In the genomic region with DNA sequence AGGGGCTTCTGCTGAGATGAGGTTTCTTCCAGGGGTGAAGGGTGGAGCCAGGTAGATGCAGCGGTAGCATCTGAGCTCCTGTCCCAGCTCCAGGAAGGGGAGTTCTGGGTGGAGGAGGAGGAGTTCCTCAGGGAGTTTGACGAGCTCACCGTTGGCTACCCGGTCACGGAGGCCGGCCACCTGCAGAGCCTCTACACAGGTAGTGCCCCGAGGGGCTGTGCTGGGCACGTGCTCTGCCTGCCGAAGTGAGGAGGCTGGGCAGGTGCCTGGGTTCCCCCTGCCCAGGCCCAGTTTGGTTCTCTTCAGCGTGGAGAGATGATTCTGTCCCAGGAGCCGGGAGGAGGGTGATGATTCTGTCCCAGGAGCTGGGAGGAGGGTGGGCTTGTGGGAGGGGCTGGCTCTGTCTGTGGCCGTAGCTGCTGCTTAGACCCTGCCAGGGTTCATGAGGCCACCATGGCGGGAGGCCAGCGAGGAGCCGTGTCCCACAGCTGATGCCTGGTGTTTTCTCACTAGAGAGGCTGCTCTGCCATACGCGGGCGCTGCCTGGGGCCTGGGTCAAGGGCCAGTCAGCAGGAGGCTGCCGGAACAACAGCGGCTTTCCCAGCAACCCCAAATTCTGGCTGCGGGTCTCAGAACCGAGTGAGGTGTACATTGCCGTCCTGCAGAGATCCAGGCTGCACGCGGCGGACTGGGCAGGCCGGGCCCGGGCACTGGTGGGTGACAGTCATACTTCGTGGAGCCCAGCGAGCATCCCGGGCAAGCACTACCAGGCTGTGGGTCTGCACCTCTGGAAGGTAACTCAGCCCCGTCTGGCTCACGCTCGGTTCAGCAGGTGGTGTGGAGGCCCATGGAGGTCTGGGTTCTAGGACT, we compare ENCODE assay signal across 19 cellular contexts. TPM values are rescaled to one million over a fixed set of nuclear protein-coding genes. Genes with fewer than 3 reads are reported as not detected.
DNase-seq lines count a peak whose midpoint lies in the region; ATAC-seq, FAIRE-seq and TF ChIP-seq lines count a peak whose summit lies in the region.
"Had no signal": no experiment of that assay in that cellular context is flagged by ENCODE, and none has a peak within 500 bp of the region (broad histone marks: within the 10 kb centered on the region; RNA-seq: fewer than 3 reads in every experiment).

No MANE protein-coding gene starts in this region.

- H3K4me1 ChIP-seq in HepG2 (ENCODE audit: insufficient read depth, low read length) (peaks cover 32% of the 10 kb centered on the region), suprapubic skin (no peaks in the 10 kb centered on the region)
- H3K4me1 ChIP-seq: foreskin keratinocyte, vagina had no signal

- TF ChIP-seq RAD21 in HepG2 (CRISPR knock-in tag; IDR thresholded peaks at IDR 0.05) = no peak

- intact Hi-C loops in dorsolateral prefrontal cortex (cut with DNase I) = loop anchor here in 1 of 2 donors (10.0 kb wide), 1 partner anchor 220 kb away; no protein-coding TSS in a partner anchor
- intact Hi-C loops in HepG2 (cut with micrococcal nuclease; ENCODE audit: unreplicated experiment) = loop anchor here (1.0 kb wide), 1 partner anchor 44 kb away; no protein-coding TSS in a partner anchor

- H3K79me2 ChIP-seq in HepG2 (ENCODE audit: insufficient read depth, low read length) = peaks cover 9% of the 10 kb centered on the region

- POLR2A ChIA-PET in HepG2 (lab: Yijun Ruan, JAX) = interaction anchor here (0.7 to 1.1 kb wide), 2 partner anchors 10 to 11 kb away, joined by 3 to 4 read pairs; no protein-coding TSS in a partner anchor

- CTCF ChIA-PET in HepG2 (lab: Yijun Ruan, JAX; ENCODE audit: low intra/inter-chr PET ratio, low total read pairs) = no interaction called here

- WGBS in HepG2 (ENCODE audit: low lambda C conversion rate) = 95% methylated on average over 24 of the region's 34 CpGs
- WGBS in suprapubic skin = 65% methylated on average over 8 of the region's 34 CpGs

- H4K20me1 ChIP-seq in HepG2 (ENCODE audit: insufficient read depth, low read length) = no peaks in the 10 kb centered on the region

- in situ Hi-C loops in HepG2 (cut with HindIII; ENCODE audit: extremely low pct_ligation_motif_present, low pct_unique_long_range_greater_than_20kb) = no loop called here

- TF ChIP-seq CTCF in dorsolateral prefrontal cortex (IDR thresholded peaks at IDR 0.05 in 54 of 56, conservative IDR thresholded peaks at IDR 0.05 in 2 of 56; ENCODE audit: low read depth in 1 of 56, partially characterized antibody in 56 of 56) (no peak), HepG2 (CRISPR knock-in tag; IDR thresholded peaks at IDR 0.05) (no peak), suprapubic skin (IDR thresholded peaks at IDR 0.05) (no peak)

- no peak overlapping the region for H3K4me2 ChIP-seq in HepG2 (ENCODE audit: low read depth, low read length)

- no TSS peak for BruUV-seq in HepG2 (replicated peaks; lab: Mats Ljungman, UMichigan)

- no peak overlapping the region for H2AFZ ChIP-seq in HepG2 (ENCODE audit: low read length)

- H3K27ac ChIP-seq in dorsolateral prefrontal cortex (peak overlapping the region in 19 of 59 donors; percentile 8 to 80 (median 38)), HepG2 (ENCODE audit: extremely low read length, insufficient read depth, low read length) (peak overlapping the region; percentile 94), suprapubic skin (no peak overlapping the region)
- H3K27ac ChIP-seq: foreskin keratinocyte, neutrophil, vagina had no signal

- TF ChIP-seq POLR2A in HepG2 (IDR thresholded peaks at IDR 0.05; ENCODE audit: insufficient read depth in 1 of 2, low read depth in 2 of 2, low read length in 2 of 2) (no peak), suprapubic skin (IDR thresholded peaks at IDR 0.05) (no peak)

- H3K36me3 ChIP-seq in HepG2 (replicated peaks in 1 of 2; ENCODE audit: control insufficient read depth in 1 of 2, insufficient read depth in 2 of 2, low read length in 2 of 2) = peaks cover 21 to 37% of the 10 kb centered on the region in 2 experiments
- peaks cover 68% of the 10 kb centered on the region for H3K36me3 ChIP-seq in suprapubic skin

- TF ChIP-seq EP300 in HepG2 (IDR thresholded peaks at IDR 0.05; ENCODE audit: low read depth in 2 of 2, low read length in 2 of 2) = no peak
- no peak for TF ChIP-seq EP300 in HepG2 (CRISPR knock-in tag; IDR thresholded peaks at IDR 0.05; ENCODE audit: borderline replicate concordance)
- no peak for TF ChIP-seq EP300 in suprapubic skin (IDR thresholded peaks at IDR 0.05)

- DNase-seq in activated T-cell treated with anti-CD3 and anti-CD28 coated beads, Interleukin-2, amount 50 U/mL, for 1 hour = peak; percentile 14
- no peak for DNase-seq in activated T-cell treated with anti-CD3 and anti-CD28 coated beads, Interleukin-2, amount 50 U/mL, for 48 hours
- DNase-seq in dorsolateral prefrontal cortex (peak in 6 of 10 donors; percentile 2 to 42 (median 35)), HepG2 (ENCODE audit: low spot score) (no peak), suprapubic skin (ENCODE audit: low spot score in 2 of 2) (peak; percentile 57 to 75), DMS53 (lab: John Stamatoyannopoulos, UW) (no peak), dedifferentiated amniotic fluid mesenchymal stem cell (ENCODE audit: extremely low spot score) (no peak), kidney glomerular epithelial cell (lab: John Stamatoyannopoulos, UW) (no peak)
- DNase-seq: foreskin keratinocyte, NCI-H1048, NCI-H2029 treated with DMSO at 0.1 percent for 48 hours, NCI-H510A treated with DMSO at 0.1 percent for 48 hours, SHP77 had no signal

- H3K9ac ChIP-seq in HepG2 (ENCODE audit: insufficient read depth, low read depth, low read length) = no peak overlapping the region

- ATAC-seq in HepG2 = no peak

- no peaks in the 10 kb centered on the region for H3K9me3 ChIP-seq in HepG2 (ENCODE audit: low read length)
- no peaks in the 10 kb centered on the region for H3K9me3 ChIP-seq in suprapubic skin
- H3K9me3 ChIP-seq: neutrophil, vagina had no signal

- no peak for FAIRE-seq in HepG2 (lab: Jason Lieb, UNC)
- FAIRE-seq: A204.1, bronchial epithelial cell, HTR-8/SVneo had no signal

- H3K27me3 ChIP-seq in dorsolateral prefrontal cortex = no peaks in the 10 kb centered on the region
- no peaks in the 10 kb centered on the region for H3K27me3 ChIP-seq in HepG2 (ENCODE audit: control insufficient read depth in 1 of 2, insufficient read depth in 2 of 2, low read length in 2 of 2)
- no peaks in the 10 kb centered on the region for H3K27me3 ChIP-seq in suprapubic skin
- H3K27me3 ChIP-seq: foreskin keratinocyte, neutrophil, vagina had no signal

- H3K4me3 ChIP-seq in dorsolateral prefrontal cortex (no peak overlapping the region), HepG2 (replicated peaks in 1 of 3; ENCODE audit: insufficient read depth in 1 of 3, low read depth in 2 of 3, low read length in 3 of 3) (no peak overlapping the region), suprapubic skin (no peak overlapping the region)
- H3K4me3 ChIP-seq: vagina had no signal

RNA-seq across cellular contexts. Expression of a gene that starts 8.2 kb away (rescaled TPM):
- 10 to 100 TPM; 25.6 to 70.0 (median 40.7) TPM for total RNA-seq in dorsolateral prefrontal cortex
- total RNA-seq in HepG2 (2016; rRNA removed; fragmentation: Illumina TruSeq; extraction: Trizol) = 16.5 and 32.4 TPM in 2 replicates
- 18.3 and 20.3 TPM in 2 replicates for total RNA-seq in HepG2 (2016; cell fraction: cytosol; rRNA removed; fragmentation: Illumina TruSeq; extraction: Trizol; ENCODE audit: low read depth)
- total RNA-seq in HepG2 (2016; cell fraction: insoluble cytoplasmic fraction; rRNA removed; fragmentation: Illumina TruSeq; extraction: Trizol) = 16.1 and 35.0 TPM in 2 replicates
- total RNA-seq in HepG2 (2016; cell fraction: membrane; rRNA removed; fragmentation: Illumina TruSeq; extraction: Trizol) = 28.2 and 28.4 TPM in 2 replicates
- 26.3 and 36.2 TPM in 2 replicates for total RNA-seq in HepG2 (2016; cell fraction: nucleus; rRNA removed; fragmentation: Illumina TruSeq; extraction: Trizol)
- 27.6 and 40.7 TPM in 2 replicates for polyA plus RNA-seq in HepG2 (2011; rRNA removed)
- polyA plus RNA-seq in HepG2 (2011; cell fraction: cytosol; rRNA removed) = 15.8 and 24.7 TPM in 2 replicates
- polyA plus RNA-seq in HepG2 (2011; cell fraction: nucleus; rRNA removed) = 157 and 173 TPM in 2 replicates
- polyA plus RNA-seq in HepG2 (2012) = 24.4 and 27.6 TPM in 2 replicates
- 9.1 and 9.4 TPM in 2 replicates for polyA plus RNA-seq in HepG2 (2016; cell fraction: cytosol; fragmentation: Illumina TruSeq; extraction: Trizol; ENCODE audit: low read depth)
- 17.4 and 18.2 TPM in 2 replicates for polyA plus RNA-seq in HepG2 (2016; cell fraction: insoluble cytoplasmic fraction; fragmentation: Illumina TruSeq; extraction: Trizol; ENCODE audit: low read depth)
- 15.5 and 17.2 TPM in 2 replicates for polyA plus RNA-seq in HepG2 (2016; cell fraction: membrane; fragmentation: Illumina TruSeq; extraction: Trizol; ENCODE audit: low read depth)
- polyA plus RNA-seq in HepG2 (2016; cell fraction: nucleus; fragmentation: Illumina TruSeq; extraction: Trizol; ENCODE audit: insufficient read depth, low read depth) = 59.4 and 61.4 TPM in 2 replicates
- polyA minus RNA-seq in HepG2 (2011; rRNA and poly(A)+ RNA removed; ENCODE audit: low replicate concordance) = 11.2 and 33.8 TPM in 2 replicates
- polyA minus RNA-seq in HepG2 (2011; cell fraction: cytosol; rRNA and poly(A)+ RNA removed) = 10.8 TPM in 2 replicates
- polyA minus RNA-seq in HepG2 (2011; cell fraction: nucleus; rRNA and poly(A)+ RNA removed) = 50.0 and 57.6 TPM in 2 replicates
- total RNA-seq in suprapubic skin = 10 to 100 TPM; 31.3 to 73.6 (median 37.9) TPM

RNA-seq across cellular contexts. Expression of a gene that starts 26.5 kb away (rescaled TPM):
- total RNA-seq in dorsolateral prefrontal cortex (10 to 100 TPM; 16.7 to 49.1 (median 26.4) TPM), HepG2 (2016; rRNA removed; fragmentation: Illumina TruSeq; extraction: Trizol) (13.0 and 27.6 TPM in 2 replicates), suprapubic skin (100 to 1,000 TPM in 1 of 4 donors, 10 to 100 TPM in 3; 70.8 to 104 (median 72.6) TPM)
- total RNA-seq in HepG2 (2016; cell fraction: cytosol; rRNA removed; fragmentation: Illumina TruSeq; extraction: Trizol; ENCODE audit: low read depth) = 21.9 and 24.8 TPM in 2 replicates
- total RNA-seq in HepG2 (2016; cell fraction: insoluble cytoplasmic fraction; rRNA removed; fragmentation: Illumina TruSeq; extraction: Trizol) = 12.9 and 23.2 TPM in 2 replicates
- 50.1 and 53.8 TPM in 2 replicates for total RNA-seq in HepG2 (2016; cell fraction: membrane; rRNA removed; fragmentation: Illumina TruSeq; extraction: Trizol)
- 17.5 and 21.9 TPM in 2 replicates for total RNA-seq in HepG2 (2016; cell fraction: nucleus; rRNA removed; fragmentation: Illumina TruSeq; extraction: Trizol)
- 18.0 and 28.8 TPM in 2 replicates for polyA plus RNA-seq in HepG2 (2011; rRNA removed)
- polyA plus RNA-seq in HepG2 (2011; cell fraction: cytosol; rRNA removed) = 20.3 and 26.3 TPM in 2 replicates
- polyA plus RNA-seq in HepG2 (2011; cell fraction: nucleus; rRNA removed) = 94.3 and 114 TPM in 2 replicates
- 37.2 and 56.3 TPM in 2 replicates for polyA plus RNA-seq in HepG2 (2012)
- 43.4 and 46.1 TPM in 2 replicates for polyA plus RNA-seq in HepG2 (2016; cell fraction: cytosol; fragmentation: Illumina TruSeq; extraction: Trizol; ENCODE audit: low read depth)
- 40.1 and 49.6 TPM in 2 replicates for polyA plus RNA-seq in HepG2 (2016; cell fraction: insoluble cytoplasmic fraction; fragmentation: Illumina TruSeq; extraction: Trizol; ENCODE audit: low read depth)
- 85.0 and 102 TPM in 2 replicates for polyA plus RNA-seq in HepG2 (2016; cell fraction: membrane; fragmentation: Illumina TruSeq; extraction: Trizol; ENCODE audit: low read depth)
- polyA plus RNA-seq in HepG2 (2016; cell fraction: nucleus; fragmentation: Illumina TruSeq; extraction: Trizol; ENCODE audit: insufficient read depth, low read depth) = 57.9 and 59.3 TPM in 2 replicates
- 15.3 and 64.5 TPM in 2 replicates for polyA minus RNA-seq in HepG2 (2011; rRNA and poly(A)+ RNA removed; ENCODE audit: low replicate concordance)
- polyA minus RNA-seq in HepG2 (2011; cell fraction: cytosol; rRNA and poly(A)+ RNA removed) = 55.0 and 57.6 TPM in 2 replicates
- polyA minus RNA-seq in HepG2 (2011; cell fraction: nucleus; rRNA and poly(A)+ RNA removed) = 18.6 and 21.0 TPM in 2 replicates

RNA-seq across cellular contexts. Expression of a gene that starts 30.5 kb away (rescaled TPM):
- total RNA-seq in dorsolateral prefrontal cortex (10 to 100 TPM in 4 of 120 experiments, 1 to 10 TPM in 116; 1.7 to 14.3 (median 4.9) TPM), HepG2 (2016; rRNA removed; fragmentation: Illumina TruSeq; extraction: Trizol) (21.6 and 27.1 TPM in 2 replicates), suprapubic skin (1 to 10 TPM; 1.4 to 7.5 (median 2.5) TPM)
- total RNA-seq in HepG2 (2016; cell fraction: cytosol; rRNA removed; fragmentation: Illumina TruSeq; extraction: Trizol; ENCODE audit: low read depth) = 10.2 and 10.8 TPM in 2 replicates
- 21.3 and 26.9 TPM in 2 replicates for total RNA-seq in HepG2 (2016; cell fraction: insoluble cytoplasmic fraction; rRNA removed; fragmentation: Illumina TruSeq; extraction: Trizol)
- 25.5 and 33.7 TPM in 2 replicates for total RNA-seq in HepG2 (2016; cell fraction: membrane; rRNA removed; fragmentation: Illumina TruSeq; extraction: Trizol)
- 19.4 and 20.1 TPM in 2 replicates for total RNA-seq in HepG2 (2016; cell fraction: nucleus; rRNA removed; fragmentation: Illumina TruSeq; extraction: Trizol)
- 44.2 and 60.8 TPM in 2 replicates for polyA plus RNA-seq in HepG2 (2011; rRNA removed)
- polyA plus RNA-seq in HepG2 (2011; cell fraction: cytosol; rRNA removed) = 37.9 and 80.2 TPM in 2 replicates
- polyA plus RNA-seq in HepG2 (2011; cell fraction: nucleus; rRNA removed) = 150 and 165 TPM in 2 replicates
- polyA plus RNA-seq in HepG2 (2012) = 34.0 and 39.9 TPM in 2 replicates
- polyA plus RNA-seq in HepG2 (2016; cell fraction: cytosol; fragmentation: Illumina TruSeq; extraction: Trizol; ENCODE audit: low read depth) = 6.5 and 7.6 TPM in 2 replicates
- polyA plus RNA-seq in HepG2 (2016; cell fraction: insoluble cytoplasmic fraction; fragmentation: Illumina TruSeq; extraction: Trizol; ENCODE audit: low read depth) = 14.4 and 15.8 TPM in 2 replicates
- 17.8 and 17.9 TPM in 2 replicates for polyA plus RNA-seq in HepG2 (2016; cell fraction: membrane; fragmentation: Illumina TruSeq; extraction: Trizol; ENCODE audit: low read depth)
- 29.6 and 37.8 TPM in 2 replicates for polyA plus RNA-seq in HepG2 (2016; cell fraction: nucleus; fragmentation: Illumina TruSeq; extraction: Trizol; ENCODE audit: insufficient read depth, low read depth)
- 0.14 and 219 TPM in 2 replicates for polyA minus RNA-seq in HepG2 (2011; rRNA and poly(A)+ RNA removed; ENCODE audit: low replicate concordance)
- polyA minus RNA-seq in HepG2 (2011; cell fraction: cytosol; rRNA and poly(A)+ RNA removed) = 44.3 and 46.7 TPM in 2 replicates
- polyA minus RNA-seq in HepG2 (2011; cell fraction: nucleus; rRNA and poly(A)+ RNA removed) = 30.9 and 33.3 TPM in 2 replicates
- total RNA-seq: epithelial cell of proximal tubule had no signal

RNA-seq across cellular contexts. Expression of a gene that starts 34.6 kb away (rescaled TPM):
- total RNA-seq in dorsolateral prefrontal cortex (10 to 100 TPM in 56 of 120 experiments, 1 to 10 TPM in 64; 5.5 to 19.0 (median 9.5) TPM), HepG2 (2016; rRNA removed; fragmentation: Illumina TruSeq; extraction: Trizol) (2.5 and 5.2 TPM in 2 replicates), suprapubic skin (10 to 100 TPM in 1 of 4 donors, 1 to 10 TPM in 3; 6.3 to 10.4 (median 8.3) TPM)
- total RNA-seq in HepG2 (2016; cell fraction: cytosol; rRNA removed; fragmentation: Illumina TruSeq; extraction: Trizol; ENCODE audit: low read depth) = 4.5 and 4.9 TPM in 2 replicates
- 2.9 and 5.6 TPM in 2 replicates for total RNA-seq in HepG2 (2016; cell fraction: insoluble cytoplasmic fraction; rRNA removed; fragmentation: Illumina TruSeq; extraction: Trizol)
- 6.2 and 6.3 TPM in 2 replicates for total RNA-seq in HepG2 (2016; cell fraction: membrane; rRNA removed; fragmentation: Illumina TruSeq; extraction: Trizol)
- total RNA-seq in HepG2 (2016; cell fraction: nucleus; rRNA removed; fragmentation: Illumina TruSeq; extraction: Trizol) = 7.1 TPM in 2 replicates
- 6.7 and 8.6 TPM in 2 replicates for polyA plus RNA-seq in HepG2 (2011; rRNA removed)
- 3.4 and 4.1 TPM in 2 replicates for polyA plus RNA-seq in HepG2 (2011; cell fraction: cytosol; rRNA removed)
- polyA plus RNA-seq in HepG2 (2011; cell fraction: nucleus; rRNA removed) = 6.6 and 6.7 TPM in 2 replicates
- polyA plus RNA-seq in HepG2 (2012) = 5.4 and 6.8 TPM in 2 replicates
- polyA plus RNA-seq in HepG2 (2016; cell fraction: cytosol; fragmentation: Illumina TruSeq; extraction: Trizol; ENCODE audit: low read depth) = 4.9 and 6.2 TPM in 2 replicates
- polyA plus RNA-seq in HepG2 (2016; cell fraction: insoluble cytoplasmic fraction; fragmentation: Illumina TruSeq; extraction: Trizol; ENCODE audit: low read depth) = 3.9 and 4.1 TPM in 2 replicates
- polyA plus RNA-seq in HepG2 (2016; cell fraction: membrane; fragmentation: Illumina TruSeq; extraction: Trizol; ENCODE audit: low read depth) = 5.5 and 7.1 TPM in 2 replicates
- polyA plus RNA-seq in HepG2 (2016; cell fraction: nucleus; fragmentation: Illumina TruSeq; extraction: Trizol; ENCODE audit: insufficient read depth, low read depth) = 11.1 and 15.5 TPM in 2 replicates
- 2.8 and 4.2 TPM in 2 replicates for polyA minus RNA-seq in HepG2 (2011; rRNA and poly(A)+ RNA removed; ENCODE audit: low replicate concordance)
- polyA minus RNA-seq in HepG2 (2011; cell fraction: cytosol; rRNA and poly(A)+ RNA removed) = 1.7 and 2.2 TPM in 2 replicates
- 11.5 and 12.3 TPM in 2 replicates for polyA minus RNA-seq in HepG2 (2011; cell fraction: nucleus; rRNA and poly(A)+ RNA removed)

RNA-seq across cellular contexts. Expression of a gene that starts 37.0 kb away (rescaled TPM):
- 10 to 100 TPM; 14.0 to 42.7 (median 25.5) TPM for total RNA-seq in dorsolateral prefrontal cortex
- total RNA-seq in HepG2 (2016; rRNA removed; fragmentation: Illumina TruSeq; extraction: Trizol) = 7.3 and 11.7 TPM in 2 replicates
- total RNA-seq in HepG2 (2016; cell fraction: cytosol; rRNA removed; fragmentation: Illumina TruSeq; extraction: Trizol; ENCODE audit: low read depth) = 9.7 and 12.6 TPM in 2 replicates
- total RNA-seq in HepG2 (2016; cell fraction: insoluble cytoplasmic fraction; rRNA removed; fragmentation: Illumina TruSeq; extraction: Trizol) = 8.8 and 12.4 TPM in 2 replicates
- total RNA-seq in HepG2 (2016; cell fraction: membrane; rRNA removed; fragmentation: Illumina TruSeq; extraction: Trizol) = 10.6 and 11.9 TPM in 2 replicates
- total RNA-seq in HepG2 (2016; cell fraction: nucleus; rRNA removed; fragmentation: Illumina TruSeq; extraction: Trizol) = 23.2 and 30.1 TPM in 2 replicates
- 18.8 and 20.5 TPM in 2 replicates for polyA plus RNA-seq in HepG2 (2011; rRNA removed)
- polyA plus RNA-seq in HepG2 (2011; cell fraction: cytosol; rRNA removed) = 11.7 and 12.1 TPM in 2 replicates
- 55.1 and 66.4 TPM in 2 replicates for polyA plus RNA-seq in HepG2 (2011; cell fraction: nucleus; rRNA removed)
- 8.0 and 8.9 TPM in 2 replicates for polyA plus RNA-seq in HepG2 (2012)
- 2.6 and 3.4 TPM in 2 replicates for polyA plus RNA-seq in HepG2 (2016; cell fraction: cytosol; fragmentation: Illumina TruSeq; extraction: Trizol; ENCODE audit: low read depth)
- polyA plus RNA-seq in HepG2 (2016; cell fraction: insoluble cytoplasmic fraction; fragmentation: Illumina TruSeq; extraction: Trizol; ENCODE audit: low read depth) = 7.8 and 8.8 TPM in 2 replicates
- 4.9 and 6.3 TPM in 2 replicates for polyA plus RNA-seq in HepG2 (2016; cell fraction: membrane; fragmentation: Illumina TruSeq; extraction: Trizol; ENCODE audit: low read depth)
- 30.4 and 35.4 TPM in 2 replicates for polyA plus RNA-seq in HepG2 (2016; cell fraction: nucleus; fragmentation: Illumina TruSeq; extraction: Trizol; ENCODE audit: insufficient read depth, low read depth)
- polyA minus RNA-seq in HepG2 (2011; rRNA and poly(A)+ RNA removed; ENCODE audit: low replicate concordance) = 41.3 and 43.1 TPM in 2 replicates
- 6.0 and 6.9 TPM in 2 replicates for polyA minus RNA-seq in HepG2 (2011; cell fraction: cytosol; rRNA and poly(A)+ RNA removed)
- polyA minus RNA-seq in HepG2 (2011; cell fraction: nucleus; rRNA and poly(A)+ RNA removed) = 52.8 and 56.1 TPM in 2 replicates
- 10 to 100 TPM; 12.2 to 52.1 (median 23.0) TPM for total RNA-seq in suprapubic skin

Comparison
In these comparisons a context has a peak if more than half of its experiments do, and no peak if none do; other contexts are left out.
1. DNase-seq: peak in activated T-cell treated with anti-CD3 and anti-CD28 coated beads, Interleukin-2, amount 50 U/mL, for 1 hour (single experiment), dorsolateral prefrontal cortex (6 of 10) and suprapubic skin (2 of 2); none in activated T-cell treated with anti-CD3 and anti-CD28 coated beads, Interleukin-2, amount 50 U/mL, for 48 hours (0 of 2), HepG2 (single experiment), DMS53 (single experiment), dedifferentiated amniotic fluid mesenchymal stem cell (single experiment) and kidney glomerular epithelial cell (single experiment).